Comparison of ENCODE assay signal across 8 cellular contexts in genomic region chr20:19583532-19584175, GRCh38.
DNase-seq lines count a peak whose midpoint lies in the region; ATAC-seq and TF ChIP-seq lines count a peak whose summit lies in the region.

No MANE protein-coding gene starts in this region.

- peak; percentile 5 for DNase-seq in SKM-1 treated with dmso at 0.1 percent for 144 hours (lab: John Stamatoyannopoulos, UW; ENCODE audit: unreplicated experiment)
- DNase-seq in SKM-1 (lab: John Stamatoyannopoulos, UW; ENCODE audit: unreplicated experiment), result no peak
- DNase-seq in RKO (ENCODE audit: low spot score), result peak; percentile 38
- peak; percentile 44 to 74 for DNase-seq in cardiac fibroblast (ENCODE audit: low read depth in 2 of 2)
- peak; percentile 74 for DNase-seq in kidney tubule cell (ENCODE audit: low spot score)
- peak; percentile 18 for DNase-seq in stimulated activated CD4-positive, alpha-beta T cell treated with anti-CD3 and anti-CD28 coated beads, Interleukin-4, amount 100 ng/mL, for 1 hour

- no peak overlapping the region for H3K4me3 ChIP-seq in cardiac fibroblast (replicated peaks in 1 of 2; ENCODE audit: low read depth in 2 of 2, low read length in 2 of 2)

- no peak for ATAC-seq in GM19463 (IDR thresholded peaks at IDR 0.05; ENCODE audit: unreplicated experiment)

- peak; percentile 89 for TF ChIP-seq CTCF in cardiac fibroblast (IDR thresholded peaks at IDR 0.05; ENCODE audit: low read depth, low read length)

- no peak for TF ChIP-seq EP300 in Ishikawa (IDR thresholded peaks at IDR 0.05; ENCODE audit: borderline replicate concordance)

- TF ChIP-seq RAD21 in Ishikawa (IDR thresholded peaks at IDR 0.05; ENCODE audit: low read depth), result peak; percentile 75

TF ChIP-seq in Ishikawa, 13 proteins besides CTCF, POLR2A, EP300 and RAD21:
- TF ChIP-seq TEAD4 (IDR thresholded peaks at IDR 0.05), result no peak
